In genomic region chr14:68199465-68200145, GRCh38 we compare ENCODE assay signal across 8 cellular contexts.
DNase-seq lines count a peak whose midpoint lies in the region; ATAC-seq and TF ChIP-seq lines count a peak whose summit lies in the region.

No MANE protein-coding gene starts in this region.

- WGBS in mesodermal cell (ENCODE audit: insufficient coverage in 2 of 2), 2 experiments = 67 to 75% methylated on average over 4 to 5 of the region's 8 CpGs
- 42% methylated on average over 8 of the region's 8 CpGs for WGBS in urinary bladder

- H3K36me3 Mint-ChIP-seq in T-helper 2 cell treated with Interferon-gamma antibody and Interleukin-4, amounts not matched to agents 5 μg/mL and 100 μg/mL, for 36 hours (ENCODE audit: low read depth) = peaks cover 2% of the 10 kb centered on the region

- TF ChIP-seq CTCF in epithelial cell of proximal tubule (conservative IDR thresholded peaks at IDR 0.05; ENCODE audit: low read depth, low read length) (peak; percentile 24), omental fat pad (IDR thresholded peaks at IDR 0.05) (no peak)

- no peak overlapping the region for H3K27ac Mint-ChIP-seq in T-helper 2 cell treated with Interferon-gamma antibody and Interleukin-4, amounts not matched to agents 5 μg/mL and 100 μg/mL, for 36 hours

- H3K4me1 ChIP-seq in mesodermal cell (ENCODE audit: control insufficient read depth, insufficient read depth, low read length, poor library complexity, severe bottlenecking) = peaks cover 10% of the 10 kb centered on the region
- H3K4me1 ChIP-seq in urinary bladder (ENCODE audit: insufficient read depth) = no peaks in the 10 kb centered on the region

- H3K4me1 Mint-ChIP-seq in T-helper 2 cell treated with Interferon-gamma antibody and Interleukin-4, amounts not matched to agents 5 μg/mL and 100 μg/mL, for 36 hours (ENCODE audit: low read depth) = peaks cover 17% of the 10 kb centered on the region

- no peaks in the 10 kb centered on the region for H3K9me3 Mint-ChIP-seq in T-helper 2 cell treated with Interferon-gamma antibody and Interleukin-4, amounts not matched to agents 5 μg/mL and 100 μg/mL, for 36 hours

- peaks cover 3% of the 10 kb centered on the region for H3K27me3 Mint-ChIP-seq in T-helper 2 cell treated with Interferon-gamma antibody and Interleukin-4, amounts not matched to agents 5 μg/mL and 100 μg/mL, for 36 hours (ENCODE audit: low read depth)

- no peaks in the 10 kb centered on the region for H3K9me3 ChIP-seq in mesodermal cell (ENCODE audit: control insufficient read depth, low read length)

- peak overlapping the region; percentile 78 for H3K27ac ChIP-seq in mesodermal cell (ENCODE audit: low read depth, low read length, severe bottlenecking)
- H3K27ac ChIP-seq in urinary bladder (ENCODE audit: low read depth) = peak overlapping the region; percentile 31

- no peak for ATAC-seq in omental fat pad (ENCODE audit: low FRiP score)

- no peak for DNase-seq in T-helper 2 cell treated with Interferon-gamma antibody and Interleukin-4, amounts not matched to agents 5 μg/mL and 100 μg/mL, for 36 hours (ENCODE audit: low spot score)
- DNase-seq in T-helper 2 cell (no peak), epithelial cell of proximal tubule (ENCODE audit: low read depth) (peak; percentile 63), DMS53 treated with DMSO at 0.1 percent for 48 hours (lab: John Stamatoyannopoulos, UW; ENCODE audit: unreplicated experiment) (no peak), omental fat pad (ENCODE audit: low spot score) (no peak), NCI-H2029 (lab: John Stamatoyannopoulos, UW) (no peak)

- H3K4me3 Mint-ChIP-seq in T-helper 2 cell treated with Interferon-gamma antibody and Interleukin-4, amounts not matched to agents 5 μg/mL and 100 μg/mL, for 36 hours = peak overlapping the region; percentile 47

- H3K4me3 ChIP-seq in epithelial cell of proximal tubule (ENCODE audit: low read depth, low read length) (no peak overlapping the region), mesodermal cell (ENCODE audit: extremely low read depth, insufficient read depth, low read length, poor library complexity, severe bottlenecking) (no peak overlapping the region), urinary bladder (ENCODE audit: low read depth, low read length) (no peak overlapping the region)

- H3K36me3 ChIP-seq in mesodermal cell (ENCODE audit: control insufficient read depth, insufficient read depth, low read length) = no peaks in the 10 kb centered on the region
- H3K36me3 ChIP-seq in urinary bladder (ENCODE audit: insufficient read depth) = no peaks in the 10 kb centered on the region
